Comparison of ENCODE assay signal across 3 cellular contexts in genomic region chr5:51060953-51061352, GRCh38.
TF ChIP-seq lines count a peak whose summit lies in the region.

No MANE protein-coding gene starts in this region.

TF ChIP-seq in GM23338, 12 proteins besides CTCF, POLR2A, EP300 and RAD21 (continues in another document):
- TF ChIP-seq CREB1 (CRISPR knock-in tag; IDR thresholded peaks at IDR 0.05; ENCODE audit: low read depth): no peak
- no peak for TF ChIP-seq STAT1 (IDR thresholded peaks at IDR 0.05; ENCODE audit: unreplicated experiment)
- TF ChIP-seq JUNB (IDR thresholded peaks at IDR 0.05; ENCODE audit: unreplicated experiment): no peak
- no peak for TF ChIP-seq ZNF462 (CRISPR knock-in tag; IDR thresholded peaks at IDR 0.05)
- no peak for TF ChIP-seq POLR2AphosphoS5 (IDR thresholded peaks at IDR 0.05; ENCODE audit: low read depth)
- TF ChIP-seq ZNF114 (CRISPR knock-in tag; IDR thresholded peaks at IDR 0.05): no peak
- TF ChIP-seq EZH2phosphoT487 (IDR thresholded peaks at IDR 0.05; ENCODE audit: unreplicated experiment): no peak
- no peak for TF ChIP-seq ZNF331 (CRISPR knock-in tag; IDR thresholded peaks at IDR 0.05; ENCODE audit: low read depth)
- TF ChIP-seq NANOG (IDR thresholded peaks at IDR 0.05; ENCODE audit: borderline replicate concordance): no peak
- no peak for TF ChIP-seq EZH2 (IDR thresholded peaks at IDR 0.05; ENCODE audit: low read depth, unreplicated experiment)

TF ChIP-seq in H1, 55 proteins besides CTCF, POLR2A, EP300 and RAD21:
- TF ChIP-seq CBX8 (IDR thresholded peaks at IDR 0.05; ENCODE audit: borderline replicate concordance, low read depth, low read length) (no peak), ATF3 (IDR thresholded peaks at IDR 0.05; ENCODE audit: insufficient read depth, low read depth, low read length) (no peak), SP4 (IDR thresholded peaks at IDR 0.05; ENCODE audit: low read length) (no peak), GTF2F1 (IDR thresholded peaks at IDR 0.05; ENCODE audit: borderline replicate concordance, low read depth, low read length) (no peak), CEBPB (IDR thresholded peaks at IDR 0.05; ENCODE audit: low read depth, low read length) (no peak), KDM5A (IDR thresholded peaks at IDR 0.05; ENCODE audit: low read length) (no peak), KDM4A (IDR thresholded peaks at IDR 0.05; ENCODE audit: low read depth, low read length, severe bottlenecking) (no peak), SP2 (IDR thresholded peaks at IDR 0.05; ENCODE audit: low read length) (no peak), MAX (IDR thresholded peaks at IDR 0.05) (no peak), CBX5 (IDR thresholded peaks at IDR 0.05; ENCODE audit: low read depth, low read length) (no peak), CHD7 (IDR thresholded peaks at IDR 0.05; ENCODE audit: insufficient replicate concordance, low read length) (no peak), MAFK (IDR thresholded peaks at IDR 0.05; ENCODE audit: low read depth, low read length) (no peak), TAF7 (optimal IDR thresholded peaks at IDR 0.05; ENCODE audit: borderline replicate concordance, low read depth, low read length) (no peak)
TF ChIP-seq in H1: peak in this region for 0.

TF ChIP-seq in SK-N-SH treated with all-trans-retinoic acid at 6 μM for 48 hours, 23 proteins besides CTCF, POLR2A, EP300 and RAD21:
- TF ChIP-seq ZFP3 (CRISPR knock-in tag; IDR thresholded peaks at IDR 0.05): no peak
